ENCODE assay signal across 8 cellular contexts in genomic region chr3:9396301-9396631, GRCh38. TPM values are rescaled to one million over a fixed set of nuclear protein-coding genes. Genes with fewer than 3 reads are reported as not detected.
DNase-seq lines count a peak whose midpoint lies in the region; ATAC-seq and TF ChIP-seq lines count a peak whose summit lies in the region.

No MANE protein-coding gene starts in this region.

- TF ChIP-seq CTCF in Peyer's patch (IDR thresholded peaks at IDR 0.05) (no peak), right atrium auricular region (IDR thresholded peaks at IDR 0.05) (no peak)

- TF ChIP-seq POLR2A in Peyer's patch (IDR thresholded peaks at IDR 0.05): peak; percentile 32 to 49

- ATAC-seq in GM21529 (IDR thresholded peaks at IDR 0.05; ENCODE audit: unreplicated experiment): peak; percentile 35

- H3K27me3 ChIP-seq in HUES64 (ENCODE audit: insufficient read depth, low read length) (no peaks in the 10 kb centered on the region), Peyer's patch (no peaks in the 10 kb centered on the region), right atrium auricular region (no peaks in the 10 kb centered on the region)

- WGBS in HUES64: under 1% methylated on average over 25 of the region's 25 CpGs
- 0 to 1% (median 0%) methylated on average over 20 to 25 of the region's 25 CpGs for WGBS in adipose tissue, 3 donors

- peak overlapping the region; percentile 80 for H3K4me3 ChIP-seq in HUES64 (ENCODE audit: low read length)
- peak overlapping the region; percentile 69 to 93 (median 80) for H3K4me3 ChIP-seq in Peyer's patch
- peak overlapping the region; percentile 90 for H3K4me3 ChIP-seq in right atrium auricular region

- DNase-seq in Peyer's patch (peak; percentile 76 to 94 (median 91)), right atrium auricular region (ENCODE audit: low spot score) (peak; percentile 92), renal cortical epithelial cell (ENCODE audit: low read depth) (peak; percentile 93), activated gamma-delta T cell (lab: John Stamatoyannopoulos, UW) (no peak)

- H3K36me3 ChIP-seq in ES-I3 (ENCODE audit: insufficient read depth, low read length) (peaks cover 23% of the 10 kb centered on the region), HUES64 (ENCODE audit: insufficient read depth, low read length) (peaks cover 42% of the 10 kb centered on the region), Peyer's patch (peaks cover 0 to 25% (median 0%) of the 10 kb centered on the region in 3 donors), right atrium auricular region (peaks cover 5% of the 10 kb centered on the region)

- H3K9me3 ChIP-seq in ES-I3 (ENCODE audit: control insufficient read depth, insufficient read depth, low read length): no peaks in the 10 kb centered on the region
- H3K9me3 ChIP-seq in HUES64 (ENCODE audit: insufficient read depth, low read depth, low read length): no peaks in the 10 kb centered on the region
- no peaks in the 10 kb centered on the region for H3K9me3 ChIP-seq in Peyer's patch
- H3K9me3 ChIP-seq in right atrium auricular region: no peaks in the 10 kb centered on the region

- peak overlapping the region; percentile 64 for H3K9ac ChIP-seq in ES-I3 (ENCODE audit: low read depth, low read length)
- H3K9ac ChIP-seq in HUES64 (ENCODE audit: low read depth, low read length): peak overlapping the region; percentile 81

- H3K27ac ChIP-seq in HUES64 (ENCODE audit: low read depth, low read length) (peak overlapping the region; percentile 98), Peyer's patch (peak overlapping the region; percentile 94 to 100 (median 98)), adipose tissue (ENCODE audit: low read depth, low read length) (peak overlapping the region; percentile 95), right atrium auricular region (peak overlapping the region; percentile 96 to 99)

- H3K4me1 ChIP-seq in ES-I3 (ENCODE audit: insufficient read depth, low read length): peaks cover 20% of the 10 kb centered on the region
- peaks cover 34% of the 10 kb centered on the region for H3K4me1 ChIP-seq in HUES64 (ENCODE audit: insufficient read depth, low read length)
- H3K4me1 ChIP-seq in Peyer's patch: peaks cover 0 to 63% (median 10%) of the 10 kb centered on the region in 4 donors
- H3K4me1 ChIP-seq in right atrium auricular region: peaks cover 0 to 69% of the 10 kb centered on the region in 2 donors

RNA-seq across cellular contexts. Expression of gene SETD5, which starts 1.1 kb away (rescaled TPM):
- polyA plus RNA-seq in HUES64 (2013, experiment 1 of 2): 111 TPM
- polyA plus RNA-seq in HUES64 (2013, experiment 2 of 2): 141 TPM
- total RNA-seq in Peyer's patch (100 to 1,000 TPM in 3 of 4 donors, 10 to 100 TPM in 1; 72.5 to 272 (median 147) TPM), right atrium auricular region (10 to 100 TPM; 36.9 to 49.4 TPM), renal cortical epithelial cell (33.0 and 99.5 TPM in 2 replicates)
- polyA plus RNA-seq in adipose tissue: 10 to 100 TPM; 15.6 to 32.4 (median 28.3) TPM

RNA-seq across cellular contexts. Expression of gene THUMPD3, which starts 33.4 kb away (rescaled TPM):
- polyA plus RNA-seq in HUES64 (2013, experiment 1 of 2): 54.2 TPM
- polyA plus RNA-seq in HUES64 (2013, experiment 2 of 2): 76.2 TPM
- total RNA-seq in Peyer's patch (10 to 100 TPM; 16.8 to 31.5 (median 22.7) TPM), right atrium auricular region (10 to 100 TPM; 28.4 to 30.5 TPM), renal cortical epithelial cell (51.4 and 75.0 TPM in 2 replicates)
- 10 to 100 TPM; 14.1 to 22.3 (median 14.3) TPM for polyA plus RNA-seq in adipose tissue
